1 cellular context compared by ENCODE assay signal in the genomic region with DNA sequence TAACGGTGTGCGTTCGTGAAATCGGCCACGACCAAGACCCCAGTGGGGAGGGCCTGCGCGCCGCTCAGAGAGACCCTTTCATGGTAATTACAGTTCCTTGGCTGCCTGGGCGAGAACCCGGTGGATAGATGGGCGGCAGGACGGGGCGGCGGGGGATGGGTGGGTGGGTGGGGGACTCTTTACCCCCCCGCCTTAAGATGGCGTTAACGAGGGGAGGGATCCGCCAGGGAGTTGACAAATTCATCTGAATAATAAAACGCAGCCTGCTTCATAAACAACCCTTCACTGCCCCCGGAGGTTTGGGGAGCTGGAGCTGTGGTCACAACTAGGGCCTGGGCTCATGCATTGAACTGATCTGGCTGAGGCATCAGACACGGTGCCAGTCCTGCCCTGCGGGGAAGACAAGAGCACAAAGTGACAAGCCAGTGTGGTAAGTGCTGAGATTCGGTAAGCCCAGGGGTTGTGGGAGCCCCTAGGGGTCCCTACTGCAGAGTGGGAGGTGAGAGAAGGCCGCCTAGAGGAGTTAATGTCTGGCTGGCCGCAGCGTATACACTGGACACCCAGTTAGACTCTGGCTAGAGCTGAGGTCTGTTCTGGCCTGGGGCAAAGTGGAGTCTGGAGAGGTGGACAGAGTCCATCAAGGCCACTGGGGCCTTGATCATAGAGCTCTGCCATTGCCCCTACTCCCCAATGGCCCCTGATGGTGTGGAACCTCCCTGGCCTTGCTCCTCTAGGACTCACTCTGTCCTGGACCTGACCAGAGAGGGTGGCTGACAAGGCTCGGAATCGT.
TF ChIP-seq lines count a peak whose summit lies in the region.

No MANE protein-coding gene starts in this region.

TF ChIP-seq in endothelial cell of umbilical vein, 7 proteins besides CTCF, POLR2A, EP300 and RAD21:
- TF ChIP-seq, protein P1, sequence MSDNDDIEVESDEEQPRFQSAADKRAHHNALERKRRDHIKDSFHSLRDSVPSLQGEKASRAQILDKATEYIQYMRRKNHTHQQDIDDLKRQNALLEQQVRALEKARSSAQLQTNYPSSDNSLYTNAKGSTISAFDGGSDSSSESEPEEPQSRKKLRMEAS (IDR thresholded peaks at IDR 0.05; ENCODE audit: insufficient read depth, insufficient read length): no peak
- no peak for TF ChIP-seq POLR2AphosphoS5 (IDR thresholded peaks at IDR 0.05; ENCODE audit: insufficient read depth, low read depth, low read length)
- no peak for TF ChIP-seq GATA2 (IDR thresholded peaks at IDR 0.05; ENCODE audit: insufficient read depth, insufficient read length, low read depth, low read length)
- no peak for TF ChIP-seq FOS (IDR thresholded peaks at IDR 0.05; ENCODE audit: borderline replicate concordance, insufficient read depth, low read length)
- no peak for TF ChIP-seq JUN (IDR thresholded peaks at IDR 0.05; ENCODE audit: borderline replicate concordance, insufficient read depth, insufficient read length, low read depth)
- TF ChIP-seq MYC (IDR thresholded peaks at IDR 0.05; ENCODE audit: low read depth, low read length): no peak
- no peak for TF ChIP-seq EZH2 (IDR thresholded peaks at IDR 0.05; ENCODE audit: borderline replicate concordance, low read depth, low read length, severe bottlenecking)
